In genomic region chr17:2690165-2691068, GRCh38 we compare ENCODE assay signal across 14 cellular contexts. TPM values are rescaled to one million over a fixed set of nuclear protein-coding genes. Genes with fewer than 3 reads are reported as not detected.
A peak's percentile ranks its signal among the peaks of the same experiment; 100 is the strongest.
DNase-seq lines count a peak whose midpoint lies in the region; ATAC-seq and TF ChIP-seq lines count a peak whose summit lies in the region.
"Had no signal": no experiment of that assay in that cellular context is flagged by ENCODE, and none has a peak within 500 bp of the region (broad histone marks: within the 10 kb centered on the region; RNA-seq: fewer than 3 reads in every experiment).

No MANE protein-coding gene starts in this region.

- H3K4me3 Mint-ChIP-seq in effector memory CD8-positive, alpha-beta T cell, result peak overlapping the region; percentile 27 to 80
- H3K4me3 Mint-ChIP-seq in neural crest cell, result peak overlapping the region; percentile 23
- H3K4me3 Mint-ChIP-seq: activated T-helper 17 cell treated with anti-CD3 and anti-CD28 coated beads, Interleukin-2, amount 50 U/mL, for 72 hours had no signal

- H3K36me3 Mint-ChIP-seq in effector memory CD8-positive, alpha-beta T cell (ENCODE audit: insufficient read depth), result peaks cover 30% of the 10 kb centered on the region
- no peaks in the 10 kb centered on the region for H3K36me3 Mint-ChIP-seq in neural crest cell (ENCODE audit: low read depth)

- H3K4me1 Mint-ChIP-seq in effector memory CD8-positive, alpha-beta T cell (ENCODE audit: low read depth in 2 of 2), result peaks cover 7 to 21% of the 10 kb centered on the region in 2 donors
- peaks cover 4% of the 10 kb centered on the region for H3K4me1 Mint-ChIP-seq in neural crest cell

- ATAC-seq in effector memory CD8-positive, alpha-beta T cell (replicated peaks), result no peak

- H3K27ac Mint-ChIP-seq in effector memory CD8-positive, alpha-beta T cell, result peak overlapping the region in 1 of 2 donors; percentile 53
- H3K27ac Mint-ChIP-seq in neural crest cell (ENCODE audit: unreplicated experiment), result no peak overlapping the region
- H3K27ac Mint-ChIP-seq: activated T-helper 17 cell treated with anti-CD3 and anti-CD28 coated beads, Interleukin-2, amount 50 U/mL, for 72 hours had no signal

- TF ChIP-seq CTCF in GM10266 (IDR thresholded peaks at IDR 0.05; ENCODE audit: control insufficient read depth, insufficient read depth, low read depth, missing control alignments) (no peak), neural crest cell (conservative IDR thresholded peaks at IDR 0.05) (no peak)

- H3K9me3 Mint-ChIP-seq in effector memory CD8-positive, alpha-beta T cell, result no peaks in the 10 kb centered on the region
- H3K9me3 Mint-ChIP-seq in neural crest cell, result no peaks in the 10 kb centered on the region
- H3K9me3 Mint-ChIP-seq: activated T-helper 17 cell treated with anti-CD3 and anti-CD28 coated beads, Interleukin-2, amount 50 U/mL, for 72 hours had no signal

- no peaks in the 10 kb centered on the region for H3K27me3 Mint-ChIP-seq in effector memory CD8-positive, alpha-beta T cell
- H3K27me3 Mint-ChIP-seq in neural crest cell (ENCODE audit: low read depth), result peaks cover 9% of the 10 kb centered on the region
- H3K27me3 Mint-ChIP-seq: activated T-helper 17 cell treated with anti-CD3 and anti-CD28 coated beads, Interleukin-2, amount 50 U/mL, for 72 hours had no signal

- DNase-seq in AG08396 (ENCODE audit: low spot score), result peak; percentile 8
- DNase-seq in GM10266 (ENCODE audit: extremely low spot score), result peak; percentile 29
- DNase-seq in effector memory CD8-positive, alpha-beta T cell, result no peak
- DNase-seq in neural crest cell (ENCODE audit: low read depth, low spot score), result no peak
- DNase-seq in H4 (ENCODE audit: low spot score), result no peak
- no peak for DNase-seq in stimulated activated CD4-positive, alpha-beta T cell treated with anti-CD3 and anti-CD28 coated beads, Interleukin-4, amount 100 ng/mL, for 24 hours
- no peak for DNase-seq in NCI-H774 (lab: John Stamatoyannopoulos, UW)
- no peak for DNase-seq in mucosa of gallbladder (ENCODE audit: low spot score)
- DNase-seq: activated CD4-positive, CD25-positive, alpha-beta regulatory T cell treated with anti-CD3 and anti-CD28 coated beads, Interleukin-2, amount 50 U/mL, for 72 hours; HCEC 1CT; NCI-H1694 treated with DMSO at 0.1 percent for 48 hours; stimulated activated CD4-positive, alpha-beta T cell treated with anti-CD3 and anti-CD28 coated beads, Interleukin-2, amount 100 ng/mL, for 24 hours had no signal

RNA-seq across cellular contexts. Expression of gene CLUH, which starts 21.1 kb away (rescaled TPM):
- 59.4 and 59.6 TPM in 2 replicates for total RNA-seq in neural crest cell
- 11.4 and 14.4 TPM in 2 replicates for total RNA-seq in H4 (2014; rRNA removed; shearing (Covaris generic))
- total RNA-seq in mucosa of gallbladder, result 87.4 TPM

RNA-seq across cellular contexts. Expression of gene CCDC92B, which starts 59.0 kb away (rescaled TPM):
- total RNA-seq in neural crest cell, result 0.35 and 0.48 TPM in 2 replicates
- total RNA-seq in H4 (2014; rRNA removed; shearing (Covaris generic)), result not detected in 2 replicates
- total RNA-seq in mucosa of gallbladder, result 0.14 TPM
- total RNA-seq: LHCN-M2 had no signal

Comparison
In these comparisons a context has a peak if more than half of its experiments do, and no peak if none do; other contexts are left out.
1. DNase-seq: peak in AG08396 (single experiment) and GM10266 (single experiment); none in effector memory CD8-positive, alpha-beta T cell (0 of 3), neural crest cell (single experiment), H4 (single experiment), stimulated activated CD4-positive, alpha-beta T cell treated with anti-CD3 and anti-CD28 coated beads, Interleukin-4, amount 100 ng/mL, for 24 hours (single experiment), NCI-H774 (single experiment) and mucosa of gallbladder (single experiment).